8 cellular contexts compared by ENCODE assay signal in genomic region chr12:57214398-57214781, GRCh38. TPM values are rescaled to one million over a fixed set of nuclear protein-coding genes. Genes with fewer than 3 reads are reported as not detected.
DNase-seq lines count a peak whose midpoint lies in the region; ATAC-seq, FAIRE-seq and TF ChIP-seq lines count a peak whose summit lies in the region.

No MANE protein-coding gene starts in this region.

- H3K9me1 ChIP-seq in K562 (ENCODE audit: control insufficient read depth, insufficient read depth, low read length) = peaks cover 3% of the 10 kb centered on the region
- no peaks in the 10 kb centered on the region for H3K9me1 ChIP-seq in keratinocyte (ENCODE audit: control insufficient read depth, extremely low read depth, insufficient read depth, low read length)

- 0 out of 2 replicates have a peak, but pooled peaks have one; percentile 3 for TF ChIP-seq EP300 in K562 (IDR thresholded peaks at IDR 0.05; ENCODE audit: low read length)

- intact Hi-C loops in K562 (cut with micrococcal nuclease) = no loop called here

- H2AFZ ChIP-seq in K562 (ENCODE audit: low read depth, low read length) = peak overlapping the region; percentile 87; the same call in 1 of the 2 replicates
- H2AFZ ChIP-seq in keratinocyte (ENCODE audit: control insufficient read depth, low read length) = no peak overlapping the region

- H3K4me2 ChIP-seq in K562 (ENCODE audit: insufficient read depth, low read length) (peak overlapping the region; percentile 35), keratinocyte (ENCODE audit: control insufficient read depth, extremely low read depth, insufficient read depth, low read depth, low read length) (no peak overlapping the region)

- dilution Hi-C loops in keratinocyte (cut with MboI; ENCODE audit: extremely low pct_ligation_motif_present, low sequenced_read_pairs) = no loop called here

- TF ChIP-seq CTCF in GM20000 (IDR thresholded peaks at IDR 0.05; ENCODE audit: extremely low read depth, missing control alignments) = peak; percentile 82
- peak; percentile 83 to 93 (median 85) for TF ChIP-seq CTCF in K562 (IDR thresholded peaks at IDR 0.05 in 2 of 3, conservative IDR thresholded peaks at IDR 0.05 in 1 of 3; ENCODE audit: insufficient read depth in 2 of 3, low read depth in 1 of 3, low read length in 3 of 3)
- TF ChIP-seq CTCF in keratinocyte (optimal IDR thresholded peaks at IDR 0.05 in 1 of 3, IDR thresholded peaks at IDR 0.05 in 1 of 3, conservative IDR thresholded peaks at IDR 0.05 in 1 of 3; ENCODE audit: extremely low read depth in 1 of 3, insufficient read depth in 2 of 3, low read length in 3 of 3) = peak in 2 of 3 experiments; percentile 80 to 87

- in situ Hi-C loops in K562 (cut with MboI) = no loop called here

- H4K20me1 ChIP-seq in K562 (replicated peaks; ENCODE audit: control insufficient read depth, insufficient read depth, low read length) (peaks cover 13% of the 10 kb centered on the region; the same call in 1 of the 2 replicates), keratinocyte (ENCODE audit: control insufficient read depth, extremely low read depth, insufficient read depth, low read length) (no peaks in the 10 kb centered on the region)

- peaks cover 30 to 72% of the 10 kb centered on the region in 2 experiments for H3K27me3 ChIP-seq in K562 (ENCODE audit: control insufficient read depth in 2 of 2, insufficient read depth in 2 of 2, low read length in 2 of 2)
- H3K27me3 ChIP-seq in keratinocyte (ENCODE audit: control insufficient read depth, extremely low read depth, insufficient read depth, low read length) = peaks cover 38% of the 10 kb centered on the region

- H3K4me1 ChIP-seq in K562 (replicated peaks in 1 of 2; ENCODE audit: control insufficient read depth in 2 of 2, insufficient read depth in 2 of 2, low read length in 2 of 2) (peaks cover 17 to 50% of the 10 kb centered on the region in 2 experiments; a peak in 4 of 5 replicates), keratinocyte (ENCODE audit: control insufficient read depth, extremely low read depth, insufficient read depth, low read length) (peaks cover 38% of the 10 kb centered on the region)

- H3K27ac ChIP-seq in K562 (ENCODE audit: extremely low read depth, low read depth, low read length) = no peak overlapping the region
- no peak overlapping the region for H3K27ac ChIP-seq in keratinocyte (ENCODE audit: control insufficient read depth, insufficient read depth, low read length)

- BruUV-seq in K562 (replicated peaks; lab: Mats Ljungman, UMichigan) = no TSS peak

- peak; percentile 84 for ATAC-seq in K562
- ATAC-seq in HG03095 (IDR thresholded peaks at IDR 0.05; ENCODE audit: unreplicated experiment) = no peak

- peak; percentile 63 to 68 for DNase-seq in AML-193 (lab: John Stamatoyannopoulos, UW)
- DNase-seq in GM20000 (ENCODE audit: low spot score) = peak; percentile 86
- DNase-seq in NCI-H2029 treated with DMSO at 0.1 percent for 48 hours (lab: John Stamatoyannopoulos, UW) = peak; percentile 65
- peak; percentile 70 for DNase-seq in UCSD-AML1 (lab: John Stamatoyannopoulos, UW; ENCODE audit: unreplicated experiment)
- peak; percentile 69 to 81 (median 76) for DNase-seq in K562 (ENCODE audit: extremely low read depth in 1 of 4, low spot score in 3 of 4)
- DNase-seq in keratinocyte (ENCODE audit: low read depth, low spot score) = no peak
- peak in 2 of 3 experiments; percentile 52 to 69 for DNase-seq in stimulated activated CD4-positive, alpha-beta T cell treated with anti-CD3 and anti-CD28 coated beads, TNF-alpha, amount 100 ng/mL, for 24 hours (ENCODE audit: low read depth in 3 of 3)

- TF ChIP-seq POLR2A in K562 (conservative IDR thresholded peaks at IDR 0.05) = no peak

- under 1% methylated on average over 13 of the region's 14 CpGs for WGBS in K562 (ENCODE audit: insufficient coverage, low coverage, missing lambda C conversion rate)

- H3K9ac ChIP-seq in K562 (ENCODE audit: insufficient read depth in 1 of 2, low read depth in 2 of 2, low read length in 2 of 2) (no peak overlapping the region; a peak in 1 of 4 replicates), keratinocyte (ENCODE audit: control insufficient read depth, extremely low read depth, insufficient read depth, low read length) (no peak overlapping the region)

- H3K9me3 ChIP-seq in K562 (replicated peaks; ENCODE audit: control insufficient read depth, insufficient read depth, low read depth, low read length) = no peaks in the 10 kb centered on the region
- H3K9me3 ChIP-seq in keratinocyte (ENCODE audit: control insufficient read depth, low read depth, low read length) = no peaks in the 10 kb centered on the region

- FAIRE-seq in K562 (lab: Jason Lieb, UNC) (peak; percentile 96), keratinocyte (lab: Jason Lieb, UNC) (no peak)

- no peak overlapping the region for H3K4me3 ChIP-seq in K562
- no peak overlapping the region for H3K4me3 ChIP-seq in keratinocyte (ENCODE audit: control insufficient read depth in 2 of 3, extremely low read depth in 1 of 3, insufficient read depth in 2 of 3, low read depth in 1 of 3, low read length in 3 of 3)

- peak; percentile 67 to 81 for TF ChIP-seq RAD21 in K562 (CRISPR knock-in tag; conservative IDR thresholded peaks at IDR 0.05 in 1 of 2, IDR thresholded peaks at IDR 0.05 in 1 of 2)

- H3K79me2 ChIP-seq in K562 (ENCODE audit: control insufficient read depth, insufficient read depth, low read length) (no peaks in the 10 kb centered on the region), keratinocyte (ENCODE audit: control insufficient read depth, insufficient read depth, low read length) (no peaks in the 10 kb centered on the region)

- no peaks in the 10 kb centered on the region for H3K36me3 ChIP-seq in K562 (ENCODE audit: control insufficient read depth, insufficient read depth, low read length)
- H3K36me3 ChIP-seq in keratinocyte (ENCODE audit: control insufficient read depth in 2 of 2, extremely low read depth in 1 of 2, insufficient read depth in 2 of 2, low read length in 2 of 2) = peaks cover 0 to 5% of the 10 kb centered on the region in 2 experiments

- CTCF ChIA-PET in K562 (lab: Yijun Ruan, JAX; ENCODE audit: low intra/inter-chr PET ratio) = interaction anchor here (0.6 to 7.2 kb wide), 6 partner anchors 15 to 248 kb away, joined by 3 to 186 read pairs (median 4); partner anchors contain the start of gene SHMT2

- POLR2A ChIA-PET in K562 (lab: Yijun Ruan, JAX) = interaction anchor here (0.6 to 1.5 kb wide), 4 partner anchors 13 to 1788 kb away, joined by 3 to 5 read pairs (median 4); no protein-coding TSS in a partner anchor

RNA-seq across cellular contexts. Expression of gene NXPH4, which starts 2.2 kb away (rescaled TPM):
- total RNA-seq in K562 (2011; cell fraction: chromatin; rRNA removed; ENCODE audit: low replicate concordance) = 1.7 and 4.4 TPM in 2 replicates
- total RNA-seq in K562 (2011; cell fraction: nucleolus; rRNA removed) = 4.7 and 5.7 TPM in 2 replicates
- 5.1 and 6.6 TPM in 2 replicates for total RNA-seq in K562 (2011; cell fraction: nucleoplasm; rRNA removed)
- total RNA-seq in K562 (2014; rRNA removed) (1.0 and 1.4 TPM in 2 replicates), K562 (2014; rRNA removed; fragmentation: Illumina TruSeq; extraction: Trizol) (0.22 TPM in 1 of 2 replicates, not detected in the other), K562 (2015; rRNA removed; fragmentation: Illumina TruSeq; extraction: Trizol) (0.19 TPM in 1 of 2 replicates, not detected in the other), K562 (2021) (2.2 and 2.7 TPM in 2 replicates)
- polyA plus RNA-seq in K562 (2011; rRNA removed) (0.49 and 1.7 TPM in 2 replicates), K562 (2014; fragmentation: Illumina TruSeq; extraction: Trizol) (1.1 and 1.9 TPM in 2 replicates), K562 (2014; fragmentation: Nextera tagmentation; extraction: Ambion mirVana) (not detected), K562 (2014; rRNA removed) (1.1 and 1.3 TPM in 2 replicates), keratinocyte (0.97 to 1.4 TPM (median 1.2 TPM) in 3 replicates)
- polyA plus RNA-seq in K562 (2011; cell fraction: cytosol; rRNA removed) = 0.59 and 0.91 TPM in 2 replicates
- polyA plus RNA-seq in K562 (2011; cell fraction: nucleus; rRNA removed) = 2.4 and 3.4 TPM in 2 replicates
- polyA plus RNA-seq in K562 (2012) = 2.7 and 7.2 TPM in 2 replicates
- 0.30 TPM in 1 of 2 replicates, not detected in the other for polyA minus RNA-seq in K562 (2011; rRNA and poly(A)+ RNA removed)
- 3.2 and 4.1 TPM in 2 replicates for polyA minus RNA-seq in K562 (2011; cell fraction: cytosol; rRNA and poly(A)+ RNA removed)
- 0.67 and 1.00 TPM in 2 replicates for polyA minus RNA-seq in K562 (2011; cell fraction: nucleus; rRNA and poly(A)+ RNA removed)
- 1.2 TPM for polyA plus RNA-seq in keratinocyte (2011; ENCODE audit: low read depth)
- 0.66 and 1.9 TPM in 2 replicates for polyA plus RNA-seq in keratinocyte (2011; cell fraction: cytosol; rRNA removed)
- 1.7 and 2.1 TPM in 2 replicates for polyA plus RNA-seq in keratinocyte (2011; cell fraction: nucleus; rRNA removed)
- 4.3 and 9.2 TPM in 2 replicates for polyA plus RNA-seq in keratinocyte (2012; ENCODE audit: low replicate concordance)
- polyA minus RNA-seq in keratinocyte = 1.1 to 3.6 TPM (median 1.1 TPM) in 3 replicates
- polyA minus RNA-seq in keratinocyte (2011; cell fraction: cytosol; rRNA and poly(A)+ RNA removed) = 8.2 TPM
- polyA minus RNA-seq in keratinocyte (2011; cell fraction: nucleus; rRNA and poly(A)+ RNA removed) = 2.1 and 2.2 TPM in 2 replicates

RNA-seq across cellular contexts. Expression of gene SHMT2, which starts 15.1 kb away (rescaled TPM):
- 95.6 and 251 TPM in 2 replicates for total RNA-seq in K562 (2011; cell fraction: chromatin; rRNA removed; ENCODE audit: low replicate concordance)
- total RNA-seq in K562 (2011; cell fraction: nucleolus; rRNA removed) = 199 and 247 TPM in 2 replicates
- 115 and 136 TPM in 2 replicates for total RNA-seq in K562 (2011; cell fraction: nucleoplasm; rRNA removed)
- total RNA-seq in K562 (2014; rRNA removed) = 194 and 217 TPM in 2 replicates
- 76.9 and 92.0 TPM in 2 replicates for total RNA-seq in K562 (2014; rRNA removed; fragmentation: Illumina TruSeq; extraction: Trizol)
- total RNA-seq in K562 (2015; rRNA removed; fragmentation: Illumina TruSeq; extraction: Trizol) = 115 and 119 TPM in 2 replicates
- total RNA-seq in K562 (2021) = 227 and 243 TPM in 2 replicates
- polyA plus RNA-seq in K562 (2011; rRNA removed) = 84.6 and 226 TPM in 2 replicates
- polyA plus RNA-seq in K562 (2011; cell fraction: cytosol; rRNA removed) = 268 and 390 TPM in 2 replicates
- 341 and 344 TPM in 2 replicates for polyA plus RNA-seq in K562 (2011; cell fraction: nucleus; rRNA removed)
- polyA plus RNA-seq in K562 (2012) = 190 and 549 TPM in 2 replicates
- polyA plus RNA-seq in K562 (2014; fragmentation: Illumina TruSeq; extraction: Trizol) = 319 and 377 TPM in 2 replicates
- 10 to 100 TPM; 46.1 to 81.5 TPM for polyA plus RNA-seq in K562 (2014; fragmentation: Nextera tagmentation; extraction: Ambion mirVana)
- polyA plus RNA-seq in K562 (2014; rRNA removed) = 154 and 158 TPM in 2 replicates
- 95.0 and 99.1 TPM in 2 replicates for polyA minus RNA-seq in K562 (2011; rRNA and poly(A)+ RNA removed)
- polyA minus RNA-seq in K562 (2011; cell fraction: cytosol; rRNA and poly(A)+ RNA removed) = 155 and 228 TPM in 2 replicates
- 97.1 and 133 TPM in 2 replicates for polyA minus RNA-seq in K562 (2011; cell fraction: nucleus; rRNA and poly(A)+ RNA removed)
- polyA plus RNA-seq in keratinocyte = 84.0 to 180 TPM (median 128 TPM) in 3 replicates
- polyA plus RNA-seq in keratinocyte (2011; ENCODE audit: low read depth) = 82.9 TPM
- polyA plus RNA-seq in keratinocyte (2011; cell fraction: cytosol; rRNA removed) = 78.8 and 160 TPM in 2 replicates
- polyA plus RNA-seq in keratinocyte (2011; cell fraction: nucleus; rRNA removed) = 115 and 120 TPM in 2 replicates
- polyA plus RNA-seq in keratinocyte (2012; ENCODE audit: low replicate concordance) = 141 and 149 TPM in 2 replicates
- polyA minus RNA-seq in keratinocyte = 138 to 210 TPM (median 151 TPM) in 3 replicates
- 125 TPM for polyA minus RNA-seq in keratinocyte (2011; cell fraction: cytosol; rRNA and poly(A)+ RNA removed)
- polyA minus RNA-seq in keratinocyte (2011; cell fraction: nucleus; rRNA and poly(A)+ RNA removed) = 64.8 and 69.3 TPM in 2 replicates

RNA-seq across cellular contexts. Expression of gene STAC3, which starts 36.6 kb away (rescaled TPM):
- total RNA-seq in K562 (2011; cell fraction: chromatin; rRNA removed; ENCODE audit: low replicate concordance) = 7.4 and 7.7 TPM in 2 replicates
- 3.8 and 5.3 TPM in 2 replicates for total RNA-seq in K562 (2011; cell fraction: nucleolus; rRNA removed)
- 4.4 and 6.1 TPM in 2 replicates for total RNA-seq in K562 (2011; cell fraction: nucleoplasm; rRNA removed)
- total RNA-seq in K562 (2014; rRNA removed) (2.3 and 2.7 TPM in 2 replicates), K562 (2014; rRNA removed; fragmentation: Illumina TruSeq; extraction: Trizol) (2.4 and 2.7 TPM in 2 replicates), K562 (2015; rRNA removed; fragmentation: Illumina TruSeq; extraction: Trizol) (3.3 and 3.5 TPM in 2 replicates), K562 (2021) (3.5 and 4.6 TPM in 2 replicates)
- polyA plus RNA-seq in K562 (2011; rRNA removed) (4.0 and 5.6 TPM in 2 replicates), K562 (2014; fragmentation: Illumina TruSeq; extraction: Trizol) (6.2 and 7.3 TPM in 2 replicates), K562 (2014; fragmentation: Nextera tagmentation; extraction: Ambion mirVana) (under 1 TPM; 0.45 to 0.46 TPM), K562 (2014; rRNA removed) (4.8 and 6.4 TPM in 2 replicates), keratinocyte (0.27 to 0.94 TPM (median 0.62 TPM) in 3 replicates)
- 1.9 and 3.3 TPM in 2 replicates for polyA plus RNA-seq in K562 (2011; cell fraction: cytosol; rRNA removed)
- polyA plus RNA-seq in K562 (2011; cell fraction: nucleus; rRNA removed) = 6.3 and 11.3 TPM in 2 replicates
- polyA plus RNA-seq in K562 (2012) = 7.5 and 8.5 TPM in 2 replicates
- 3.2 TPM in 2 replicates for polyA minus RNA-seq in K562 (2011; rRNA and poly(A)+ RNA removed)
- polyA minus RNA-seq in K562 (2011; cell fraction: cytosol; rRNA and poly(A)+ RNA removed) = 1.0 and 1.5 TPM in 2 replicates
- polyA minus RNA-seq in K562 (2011; cell fraction: nucleus; rRNA and poly(A)+ RNA removed) = 1.3 and 3.9 TPM in 2 replicates
- 2.1 TPM for polyA plus RNA-seq in keratinocyte (2011; ENCODE audit: low read depth)
- 0.09 and 0.13 TPM in 2 replicates for polyA plus RNA-seq in keratinocyte (2011; cell fraction: cytosol; rRNA removed)
- polyA plus RNA-seq in keratinocyte (2011; cell fraction: nucleus; rRNA removed) = 1.4 and 3.6 TPM in 2 replicates
- 0.33 and 1.1 TPM in 2 replicates for polyA plus RNA-seq in keratinocyte (2012; ENCODE audit: low replicate concordance)
- 1.4 TPM in 1 of 3 replicates, not detected in the others for polyA minus RNA-seq in keratinocyte
- not detected for polyA minus RNA-seq in keratinocyte (2011; cell fraction: cytosol; rRNA and poly(A)+ RNA removed)
- 2.2 TPM in 1 of 2 replicates, not detected in the other for polyA minus RNA-seq in keratinocyte (2011; cell fraction: nucleus; rRNA and poly(A)+ RNA removed)
